ENCODE assay signal across 17 cellular contexts in genomic region chr18:63175264-63175663, GRCh38.
DNase-seq lines count a peak whose midpoint lies in the region; ATAC-seq, FAIRE-seq and TF ChIP-seq lines count a peak whose summit lies in the region.
"Had no signal": no experiment of that assay in that cellular context is flagged by ENCODE, and none has a peak within 500 bp of the region (broad histone marks: within the 10 kb centered on the region; RNA-seq: fewer than 3 reads in every experiment).

No MANE protein-coding gene starts in this region.

- BruUV-seq in GM12878 (replicated peaks; lab: Mats Ljungman, UMichigan) = no TSS peak

- H3K36me3 ChIP-seq in GM12878 (ENCODE audit: control insufficient read depth in 2 of 2, insufficient read depth in 2 of 2, low read length in 1 of 2) = no peaks in the 10 kb centered on the region
- H3K36me3 ChIP-seq: sigmoid colon had no signal

- H3K27me3 Mint-ChIP-seq in CD4-positive, alpha-beta T cell = no peaks in the 10 kb centered on the region

- in situ Hi-C loops in GM12878 (cut with MboI) = no loop called here

- no peak for TF ChIP-seq POLR2A in GM12878 (IDR thresholded peaks at IDR 0.05; ENCODE audit: low read depth, low read length)

- H3K9ac ChIP-seq in GM12878 (ENCODE audit: control insufficient read depth, insufficient read depth, low read length) = no peak overlapping the region

- 70% methylated on average over 2 of the region's 2 CpGs for WGBS in GM12878 (ENCODE audit: insufficient coverage, insufficient replicate concordance, low lambda C conversion rate, missing lambda C conversion rate)

- H3K27ac Mint-ChIP-seq in CD4-positive, alpha-beta T cell = peak overlapping the region; percentile 56

- H3K4me3 Mint-ChIP-seq in CD4-positive, alpha-beta T cell = no peak overlapping the region
- H3K4me3 Mint-ChIP-seq: nephron had no signal

- no peak overlapping the region for H2AFZ ChIP-seq in GM12878 (ENCODE audit: control insufficient read depth, low read depth, low read length)

- TF ChIP-seq CTCF in CD4-positive, alpha-beta T cell (IDR thresholded peaks at IDR 0.05) = no peak
- no peak for TF ChIP-seq CTCF in GM12878 (IDR thresholded peaks at IDR 0.05 in 2 of 3, conservative IDR thresholded peaks at IDR 0.05 in 1 of 3; ENCODE audit: control insufficient read depth in 2 of 3, extremely low read depth in 1 of 3, insufficient read depth in 1 of 3, low read depth in 3 of 3, low read length in 3 of 3)

- H3K4me1 Mint-ChIP-seq in CD4-positive, alpha-beta T cell (ENCODE audit: low read depth) = peaks cover 47% of the 10 kb centered on the region

- H4K20me1 ChIP-seq in GM12878 (ENCODE audit: control insufficient read depth, insufficient read depth) = no peaks in the 10 kb centered on the region

- RAD21 ChIA-PET in GM12878 (lab: Charles Lee; ENCODE audit: unreplicated experiment) = interaction anchor here (1.1 kb wide), 1 partner anchor 9 kb away, joined by 3 read pairs; no protein-coding TSS in a partner anchor

- CTCF ChIA-PET in CD4-positive, alpha-beta T cell (lab: Charles Lee) = interaction anchor here (1.1 to 1.4 kb wide), 4 partner anchors 8 to 144 kb away, joined by 3 read pairs; partner anchors contain the start of gene BCL2
- CTCF ChIA-PET in GM12878 (lab: Yijun Ruan, JAX) = interaction anchor here (0.8 to 2.4 kb wide), 5 partner anchors 10 to 113 kb away, joined by 3 to 12 read pairs (median 3); no protein-coding TSS in a partner anchor

- TF ChIP-seq EP300 in GM12878 (IDR thresholded peaks at IDR 0.05; ENCODE audit: borderline replicate concordance in 1 of 2, control insufficient read depth in 1 of 2, low read depth in 2 of 2, low read length in 2 of 2) = no peak

- POLR2A ChIA-PET in CD4-positive, alpha-beta T cell (lab: Charles Lee) = interaction anchor here (0.6 to 1.4 kb wide), 2 partner anchors 20 to 84 kb away, joined by 3 read pairs; no protein-coding TSS in a partner anchor
- POLR2A ChIA-PET in GM12878 (lab: Charles Lee) = interaction anchor here (0.8 to 1.1 kb wide), 2 partner anchors 12 to 17 kb away, joined by 4 to 6 read pairs; no protein-coding TSS in a partner anchor

- peaks cover 52% of the 10 kb centered on the region for H3K4me1 ChIP-seq in GM12878 (ENCODE audit: control insufficient read depth, insufficient read depth, low read length)

- ATAC-seq in CD4-positive, alpha-beta T cell (ENCODE audit: poor library complexity) = no peak
- ATAC-seq in GM18511 (IDR thresholded peaks at IDR 0.05; ENCODE audit: unreplicated experiment) = peak; percentile 57
- ATAC-seq in HG02759 (IDR thresholded peaks at IDR 0.05; ENCODE audit: unreplicated experiment) = peak; percentile 62
- ATAC-seq in GM12878 = peak; percentile 61
- ATAC-seq in stimulated activated naive CD8-positive, alpha-beta T cell treated with anti-CD3 and anti-CD28 coated beads, Interleukin-15, Interleukin-2, amounts not matched to agents 100 U/mL and 50 U/mL, for 24 hours = no peak
- ATAC-seq: left colon had no signal

- no peak for FAIRE-seq in GM12878 (lab: Jason Lieb, UNC)
- FAIRE-seq: G401.6, H54 had no signal

- H3K79me2 ChIP-seq in GM12878 (ENCODE audit: control insufficient read depth, insufficient read depth, low read length) = peaks cover 82% of the 10 kb centered on the region

- no peak overlapping the region for H3K27ac ChIP-seq in CD4-positive, alpha-beta T cell (ENCODE audit: low read depth, low read length)
- H3K27ac ChIP-seq in GM12878 (ENCODE audit: control insufficient read depth, insufficient read depth) = peak overlapping the region; percentile 53
- H3K27ac ChIP-seq: sigmoid colon had no signal

- SMC1A ChIA-PET in GM12878 (lab: Charles Lee; ENCODE audit: uncharacterized antibody, unreplicated experiment) = interaction anchor here (0.6 to 7.0 kb wide), 7 partner anchors 11 to 264 kb away, joined by 3 to 70 read pairs (median 3); no protein-coding TSS in a partner anchor

- no peaks in the 10 kb centered on the region for H3K9me3 Mint-ChIP-seq in CD4-positive, alpha-beta T cell
- H3K9me3 Mint-ChIP-seq: nephron had no signal

- H3K4me2 ChIP-seq in GM12878 (ENCODE audit: control insufficient read depth, insufficient read depth) = no peak overlapping the region

- H3K36me3 Mint-ChIP-seq in CD4-positive, alpha-beta T cell (ENCODE audit: low read depth) = peaks cover 8% of the 10 kb centered on the region

- H3K9me3 ChIP-seq in CD4-positive, alpha-beta T cell (ENCODE audit: control insufficient read depth, low read length) = no peaks in the 10 kb centered on the region
- H3K9me3 ChIP-seq in GM12878 (replicated peaks; ENCODE audit: control insufficient read depth, insufficient read depth, low read length) = peaks cover 11% of the 10 kb centered on the region
- H3K9me3 ChIP-seq: sigmoid colon had no signal

- intact Hi-C loops in CD4-positive, alpha-beta T cell (cut with DNase I, micrococcal nuclease) = no loop called here
- intact Hi-C loops in GM12878 (cut with micrococcal nuclease; ENCODE audit: unreplicated experiment) = no loop called here

- TF ChIP-seq RAD21 in GM12878 (IDR thresholded peaks at IDR 0.05; ENCODE audit: insufficient read depth, low read depth, low read length) = no peak

- no peaks in the 10 kb centered on the region for H3K27me3 ChIP-seq in CD4-positive, alpha-beta T cell (ENCODE audit: control insufficient read depth, insufficient read depth, low read length)
- no peaks in the 10 kb centered on the region for H3K27me3 ChIP-seq in GM12878 (replicated peaks in 1 of 2; ENCODE audit: control insufficient read depth in 2 of 2, insufficient read depth in 2 of 2, low read length in 1 of 2)
- H3K27me3 ChIP-seq: sigmoid colon had no signal

- no peak overlapping the region for H3K4me3 ChIP-seq in GM12878
- H3K4me3 ChIP-seq: sigmoid colon had no signal

- DNase-seq in CD4-positive, alpha-beta T cell = no peak
- DNase-seq in GM12878 (ENCODE audit: low read depth, low spot score) (no peak), NCI-H2196 (lab: John Stamatoyannopoulos, UW; ENCODE audit: unreplicated experiment) (no peak), SHP77 treated with DMSO at 0.1 percent for 48 hours (lab: John Stamatoyannopoulos, UW) (no peak)
- no peak for DNase-seq in stimulated activated naive CD8-positive, alpha-beta T cell treated with anti-CD3 and anti-CD28 coated beads, Interleukin-15, Interleukin-2, amounts not matched to agents 100 U/mL and 50 U/mL, for 24 hours
- no peak for DNase-seq in stimulated activated CD4-positive, alpha-beta T cell treated with anti-CD3 and anti-CD28 coated beads, Interleukin-1b, Interleukin-23, amount 100 ng/mL, for 48 hours
- DNase-seq: activated T-cell treated with anti-CD3 and anti-CD28 coated beads for 4 hours, glutamatergic neuron, left colon, NCI-H146, SHP77, sigmoid colon had no signal

TF ChIP-seq in GM12878, 131 proteins besides CTCF, POLR2A, EP300 and RAD21:
- TF ChIP-seq NRF1 (conservative IDR thresholded peaks at IDR 0.05; ENCODE audit: low read depth, low read length) (no peak), CEBPZ (IDR thresholded peaks at IDR 0.05; ENCODE audit: low read depth, low read length) (no peak)

Comparison
In these comparisons a context has a peak if more than half of its experiments do, and no peak if none do; other contexts are left out.
1. ATAC-seq: peak in GM18511 (single experiment), HG02759 (single experiment) and GM12878 (single experiment); none in CD4-positive, alpha-beta T cell (single experiment) and stimulated activated naive CD8-positive, alpha-beta T cell treated with anti-CD3 and anti-CD28 coated beads, Interleukin-15, Interleukin-2, amounts not matched to agents 100 U/mL and 50 U/mL, for 24 hours (single experiment).